ENCODE assay signal across 9 cellular contexts in genomic region chr19:16112778-16113177, GRCh38. TPM values are rescaled to one million over a fixed set of nuclear protein-coding genes. Genes with fewer than 3 reads are reported as not detected.
DNase-seq lines count a peak whose midpoint lies in the region; ATAC-seq and TF ChIP-seq lines count a peak whose summit lies in the region.
"Had no signal": no experiment of that assay in that cellular context is flagged by ENCODE, and none has a peak within 500 bp of the region (broad histone marks: within the 10 kb centered on the region; RNA-seq: fewer than 3 reads in every experiment).

No MANE protein-coding gene starts in this region.

- 7% methylated on average over 2 of the region's 2 CpGs for WGBS in right lobe of liver (ENCODE audit: insufficient coverage, low coverage, low lambda C conversion rate, missing lambda C conversion rate)

- ATAC-seq in Right ventricle myocardium superior (ENCODE audit: poor library complexity): no peak
- no peak for ATAC-seq in right lobe of liver
- ATAC-seq: mucosa of descending colon had no signal

- H3K4me1 ChIP-seq in left ventricle myocardium inferior (peaks cover 54% of the 10 kb centered on the region), right lobe of liver (peaks cover 0 to 49% (median 15%) of the 10 kb centered on the region in 4 donors), vagina (peaks cover 57% of the 10 kb centered on the region)

- no peak for TF ChIP-seq CTCF in left ventricle myocardium inferior (IDR thresholded peaks at IDR 0.05; ENCODE audit: borderline replicate concordance)
- TF ChIP-seq CTCF in right lobe of liver (IDR thresholded peaks at IDR 0.05): no peak
- no peak for TF ChIP-seq CTCF in vagina (IDR thresholded peaks at IDR 0.05)

- intact Hi-C loops in left ventricle myocardium inferior (cut with micrococcal nuclease) (no loop called here), Right ventricle myocardium superior (cut with DNase I) (loop anchor here (5.0 kb wide), 1 partner anchor 35 kb away; the partner anchor contains the start of gene TPM4), right lobe of liver (cut with DNase I) (no loop called here), vagina (cut with DNase I) (loop anchor here (5.0 to 10.0 kb wide), 3 partner anchors 40 to 72 kb away; partner anchors contain the start of gene FAM32A)
- intact Hi-C loops in activated T-helper 1 cell treated with anti-CD3 and anti-CD28 coated beads, Interleukin-12 subunit alpha, Interleukin-12 subunit beta, Interleukin-2, Interleukin-4 antibody, amounts not matched to agents 30 ng/mL and 10 ng/mL and 1 ng/mL, durations not matched to agents 14 hours and 24 hours and 36 hours (cut with micrococcal nuclease): no loop called here

- H3K4me1 Mint-ChIP-seq in activated T-helper 1 cell treated with anti-CD3 and anti-CD28 coated beads, Interleukin-12 subunit alpha, Interleukin-12 subunit beta, Interleukin-2, Interleukin-4 antibody, amounts not matched to agents 30 ng/mL and 10 ng/mL and 1 ng/mL, durations not matched to agents 14 hours and 24 hours and 36 hours (ENCODE audit: low read depth): peaks cover 38% of the 10 kb centered on the region

- H3K27ac ChIP-seq in left ventricle myocardium inferior (replicated peaks) (peak overlapping the region; percentile 90), right lobe of liver (peak overlapping the region; percentile 86 to 91 (median 91)), vagina (peak overlapping the region; percentile 88)

- no peaks in the 10 kb centered on the region for H3K36me3 ChIP-seq in left ventricle myocardium inferior
- no peaks in the 10 kb centered on the region for H3K36me3 ChIP-seq in right lobe of liver
- no peaks in the 10 kb centered on the region for H3K36me3 ChIP-seq in vagina

- no peaks in the 10 kb centered on the region for H3K27me3 ChIP-seq in left ventricle myocardium inferior (ENCODE audit: low read depth)
- H3K27me3 ChIP-seq in right lobe of liver: no peaks in the 10 kb centered on the region
- H3K27me3 ChIP-seq in vagina: no peaks in the 10 kb centered on the region

- H3K27ac Mint-ChIP-seq in activated T-helper 1 cell treated with anti-CD3 and anti-CD28 coated beads, Interleukin-12 subunit alpha, Interleukin-12 subunit beta, Interleukin-2, Interleukin-4 antibody, amounts not matched to agents 30 ng/mL and 10 ng/mL and 1 ng/mL, durations not matched to agents 14 hours and 24 hours and 36 hours: peak overlapping the region; percentile 95

- H3K4me3 ChIP-seq in left ventricle myocardium inferior (peak overlapping the region; percentile 79), right lobe of liver (peak overlapping the region in 2 of 3 donors; percentile 91), vagina (peak overlapping the region; percentile 58 to 90)

- H3K9me3 ChIP-seq in left ventricle myocardium inferior (replicated peaks) (no peaks in the 10 kb centered on the region), right lobe of liver (no peaks in the 10 kb centered on the region), vagina (no peaks in the 10 kb centered on the region)
- H3K9me3 ChIP-seq: mucosa of descending colon had no signal

- TF ChIP-seq POLR2A in right lobe of liver (IDR thresholded peaks at IDR 0.05) (no peak), vagina (IDR thresholded peaks at IDR 0.05) (no peak)

- H3K27me3 Mint-ChIP-seq in activated T-helper 1 cell treated with anti-CD3 and anti-CD28 coated beads, Interleukin-12 subunit alpha, Interleukin-12 subunit beta, Interleukin-2, Interleukin-4 antibody, amounts not matched to agents 30 ng/mL and 10 ng/mL and 1 ng/mL, durations not matched to agents 14 hours and 24 hours and 36 hours (ENCODE audit: insufficient read depth): peaks cover 1% of the 10 kb centered on the region

- H3K9me3 Mint-ChIP-seq in activated T-helper 1 cell treated with anti-CD3 and anti-CD28 coated beads, Interleukin-12 subunit alpha, Interleukin-12 subunit beta, Interleukin-2, Interleukin-4 antibody, amounts not matched to agents 30 ng/mL and 10 ng/mL and 1 ng/mL, durations not matched to agents 14 hours and 24 hours and 36 hours: no peaks in the 10 kb centered on the region

- no peak for DNase-seq in left ventricle myocardium inferior
- no peak for DNase-seq in Right ventricle myocardium superior
- no peak for DNase-seq in activated T-helper 1 cell treated with anti-CD3 and anti-CD28 coated beads, Interleukin-12 subunit alpha, Interleukin-12 subunit beta, Interleukin-2, Interleukin-4 antibody, amounts not matched to agents 30 ng/mL and 10 ng/mL and 1 ng/mL, durations not matched to agents 14 hours and 24 hours and 36 hours (ENCODE audit: low spot score)
- DNase-seq in right lobe of liver: no peak
- no peak for DNase-seq in vagina (ENCODE audit: extremely low spot score in 2 of 2)
- no peak for DNase-seq in NCI-H146 (lab: John Stamatoyannopoulos, UW)
- DNase-seq in NCI-H748 treated with DMSO at 0.1 percent for 48 hours (lab: John Stamatoyannopoulos, UW): no peak
- DNase-seq in NCI-H524 (lab: John Stamatoyannopoulos, UW): no peak

- H3K36me3 Mint-ChIP-seq in activated T-helper 1 cell treated with anti-CD3 and anti-CD28 coated beads, Interleukin-12 subunit alpha, Interleukin-12 subunit beta, Interleukin-2, Interleukin-4 antibody, amounts not matched to agents 30 ng/mL and 10 ng/mL and 1 ng/mL, durations not matched to agents 14 hours and 24 hours and 36 hours (ENCODE audit: low read depth): peaks cover 23% of the 10 kb centered on the region

- H3K4me3 Mint-ChIP-seq in activated T-helper 1 cell treated with anti-CD3 and anti-CD28 coated beads, Interleukin-12 subunit alpha, Interleukin-12 subunit beta, Interleukin-2, Interleukin-4 antibody, amounts not matched to agents 30 ng/mL and 10 ng/mL and 1 ng/mL, durations not matched to agents 14 hours and 24 hours and 36 hours: peak overlapping the region; percentile 98

RNA-seq across cellular contexts. Expression of gene RAB8A, which starts 1.1 kb away (rescaled TPM):
- total RNA-seq in left ventricle myocardium inferior (17.7 TPM), Right ventricle myocardium superior (16.8 TPM), right lobe of liver (10 to 100 TPM; 59.5 to 88.4 (median 72.5) TPM), vagina (30.4 TPM)
- total RNA-seq in activated T-helper 1 cell treated with anti-CD3 and anti-CD28 coated beads, Interleukin-12 subunit alpha, Interleukin-12 subunit beta, Interleukin-2, Interleukin-4 antibody, amounts not matched to agents 30 ng/mL and 10 ng/mL and 1 ng/mL, durations not matched to agents 14 hours and 24 hours and 36 hours: 235 and 248 TPM in 2 replicates

RNA-seq across cellular contexts. Expression of gene HSH2D, which starts 30.7 kb away (rescaled TPM):
- total RNA-seq in left ventricle myocardium inferior (0.16 TPM), Right ventricle myocardium superior (0.32 TPM), right lobe of liver (1 to 10 TPM in 1 of 6 experiments, under 1 TPM in 5; 0.26 to 1.7 (median 0.48) TPM), vagina (0.74 TPM)
- total RNA-seq in activated T-helper 1 cell treated with anti-CD3 and anti-CD28 coated beads, Interleukin-12 subunit alpha, Interleukin-12 subunit beta, Interleukin-2, Interleukin-4 antibody, amounts not matched to agents 30 ng/mL and 10 ng/mL and 1 ng/mL, durations not matched to agents 14 hours and 24 hours and 36 hours: 32.0 and 35.2 TPM in 2 replicates

RNA-seq across cellular contexts. Expression of gene TPM4, which starts 36.5 kb away (rescaled TPM):
- total RNA-seq in left ventricle myocardium inferior (69.6 TPM), Right ventricle myocardium superior (74.7 TPM), right lobe of liver (10 to 100 TPM; 13.7 to 90.2 (median 45.6) TPM), vagina (409 TPM)
- total RNA-seq in activated T-helper 1 cell treated with anti-CD3 and anti-CD28 coated beads, Interleukin-12 subunit alpha, Interleukin-12 subunit beta, Interleukin-2, Interleukin-4 antibody, amounts not matched to agents 30 ng/mL and 10 ng/mL and 1 ng/mL, durations not matched to agents 14 hours and 24 hours and 36 hours: 346 and 351 TPM in 2 replicates

Comparison
In these comparisons a context has a peak if more than half of its experiments do, and no peak if none do; other contexts are left out.
1. intact Hi-C loops: an anchor here in Right ventricle myocardium superior (5.0 kb wide) and vagina (5.0 to 10.0 kb wide); none called in left ventricle myocardium inferior, activated T-helper 1 cell treated with anti-CD3 and anti-CD28 coated beads, Interleukin-12 subunit alpha, Interleukin-12 subunit beta, Interleukin-2, Interleukin-4 antibody, amounts not matched to agents 30 ng/mL and 10 ng/mL and 1 ng/mL, durations not matched to agents 14 hours and 24 hours and 36 hours and right lobe of liver.
2. RNA of gene HSH2D, which starts 30.7 kb away (total RNA-seq): 32.0 to 35.2 TPM in activated T-helper 1 cell treated with anti-CD3 and anti-CD28 coated beads, Interleukin-12 subunit alpha, Interleukin-12 subunit beta, Interleukin-2, Interleukin-4 antibody, amounts not matched to agents 30 ng/mL and 10 ng/mL and 1 ng/mL, durations not matched to agents 14 hours and 24 hours and 36 hours; 0.74 TPM in vagina (single experiment), 0.26 to 1.7 TPM in right lobe of liver, 0.32 TPM in Right ventricle myocardium superior (single experiment) and 0.16 TPM in left ventricle myocardium inferior (single experiment); every median in the first group is over 10 times any median in the second.
3. Peak in every context shown above with its lines, with median percentiles within 50 percentile points of each other: H3K27ac ChIP-seq and H3K4me3 ChIP-seq.